11 cellular contexts compared by ENCODE assay signal in genomic region chr15:89139613-89140499, GRCh38. TPM values are rescaled to one million over a fixed set of nuclear protein-coding genes. Genes with fewer than 3 reads are reported as not detected.
DNase-seq lines count a peak whose midpoint lies in the region; ATAC-seq, FAIRE-seq and TF ChIP-seq lines count a peak whose summit lies in the region.
"Had no signal": no experiment of that assay in that cellular context is flagged by ENCODE, and none has a peak within 500 bp of the region (broad histone marks: within the 10 kb centered on the region; RNA-seq: fewer than 3 reads in every experiment).

No MANE protein-coding gene starts in this region.

- H2BK5ac ChIP-seq in mesenchymal stem cell (ENCODE audit: low read depth, low read length, poor library complexity, severe bottlenecking), result no peak overlapping the region

- TF ChIP-seq POLR2A in A549 (IDR thresholded peaks at IDR 0.05; ENCODE audit: low read length), result no peak

- no peaks in the 10 kb centered on the region for H3K79me2 ChIP-seq in KMS-11 (ENCODE audit: insufficient read depth, low read depth)

- H3K4me3 Mint-ChIP-seq in endodermal cell, result no peak overlapping the region

- POLR2A ChIA-PET in A549 (lab: Yijun Ruan, JAX), result interaction anchor here (1.5 kb wide), 1 partner anchor 52 kb away, joined by 3 read pairs; no protein-coding TSS in a partner anchor

- TF ChIP-seq CTCF in A549 (IDR thresholded peaks at IDR 0.05), result peak; percentile 19; the same call in 1 of the 3 replicates
- TF ChIP-seq CTCF in KMS-11 (conservative IDR thresholded peaks at IDR 0.05; ENCODE audit: low read depth, low read length), result no peak
- peak; percentile 47 for TF ChIP-seq CTCF in endodermal cell (conservative IDR thresholded peaks at IDR 0.05)

- no peaks in the 10 kb centered on the region for H4K20me1 ChIP-seq in KMS-11 (ENCODE audit: insufficient read depth)

- no peak overlapping the region for H4K91ac ChIP-seq in mesenchymal stem cell (ENCODE audit: low read length)

- H2BK120ac ChIP-seq in mesenchymal stem cell (ENCODE audit: low read depth, low read length), result no peak overlapping the region

- no peak overlapping the region for H3K23ac ChIP-seq in mesenchymal stem cell (ENCODE audit: low read length in 2 of 2)

- H4K8ac ChIP-seq in mesenchymal stem cell (ENCODE audit: low read length), result no peak overlapping the region

- no peak for TF ChIP-seq EP300 in A549 (IDR thresholded peaks at IDR 0.05)

- H3K4ac ChIP-seq in mesenchymal stem cell (ENCODE audit: low read depth in 1 of 2, low read length in 2 of 2), result no peak overlapping the region

- peaks cover 25% of the 10 kb centered on the region for H3K79me1 ChIP-seq in mesenchymal stem cell (replicated peaks; ENCODE audit: low read length, poor library complexity, severe bottlenecking)

- H3K14ac ChIP-seq in mesenchymal stem cell (ENCODE audit: low read length in 2 of 2), result no peak overlapping the region

- no peaks in the 10 kb centered on the region for H3K9me3 Mint-ChIP-seq in endodermal cell
- H3K9me3 Mint-ChIP-seq: CD8-positive, alpha-beta memory T cell had no signal

- H3K4me1 ChIP-seq in A549 (peaks cover 35% of the 10 kb centered on the region), KMS-11 (ENCODE audit: low read depth, poor library complexity, severe bottlenecking) (peaks cover 7% of the 10 kb centered on the region), endodermal cell (ENCODE audit: control insufficient read depth, insufficient read depth, low read length) (no peaks in the 10 kb centered on the region), mesenchymal stem cell (ENCODE audit: control insufficient read depth, insufficient read depth, low read depth, low read length) (peaks cover 7% of the 10 kb centered on the region)

- no peaks in the 10 kb centered on the region for H3K36me3 ChIP-seq in KMS-11 (ENCODE audit: insufficient read depth)
- no peaks in the 10 kb centered on the region for H3K36me3 ChIP-seq in endodermal cell (ENCODE audit: control insufficient read depth, insufficient read depth, low read length)
- peaks cover 0 to 39% of the 10 kb centered on the region in 2 experiments for H3K36me3 ChIP-seq in mesenchymal stem cell (ENCODE audit: control insufficient read depth in 1 of 2, insufficient read depth in 2 of 2, low read depth in 1 of 2, low read length in 2 of 2)

- no peaks in the 10 kb centered on the region for H3K36me3 Mint-ChIP-seq in endodermal cell (ENCODE audit: low read depth)

- no peak overlapping the region for H2BK15ac ChIP-seq in mesenchymal stem cell (ENCODE audit: low read depth, poor library complexity, severe bottlenecking)

- H3K9me3 ChIP-seq in A549, result no peaks in the 10 kb centered on the region
- no peaks in the 10 kb centered on the region for H3K9me3 ChIP-seq in endodermal cell (ENCODE audit: control insufficient read depth, low read length)
- H3K9me3 ChIP-seq in mesenchymal stem cell (ENCODE audit: control insufficient read depth, low read length), result no peaks in the 10 kb centered on the region

- peak overlapping the region; percentile 48 for H3K4me2 ChIP-seq in A549
- H3K4me2 ChIP-seq in KMS-11, result peak overlapping the region; percentile 17; the same call in 1 of the 2 replicates
- H3K4me2 ChIP-seq in mesenchymal stem cell (ENCODE audit: low read length, poor library complexity, severe bottlenecking), result no peak overlapping the region

- H3K9ac ChIP-seq in KMS-11 (no peak overlapping the region), endodermal cell (ENCODE audit: extremely low read depth, low read length, poor library complexity, severe bottlenecking) (no peak overlapping the region), mesenchymal stem cell (ENCODE audit: low read length) (peak overlapping the region; percentile 65)

- CTCF ChIA-PET in A549 (lab: Yijun Ruan, JAX), result interaction anchor here (0.7 to 7.2 kb wide), 13 partner anchors 10 to 83 kb away, joined by 3 to 56 read pairs (median 7); no protein-coding TSS in a partner anchor

- DNase-seq in A549 (ENCODE audit: low read depth in 1 of 2, low spot score in 1 of 2), result peak in 1 of 2 experiments; percentile 36
- no peak for DNase-seq in endodermal cell
- no peak for DNase-seq in mesenchymal stem cell
- no peak for DNase-seq in NCI-H2081 (lab: John Stamatoyannopoulos, UW)
- DNase-seq in GM19240 (ENCODE audit: insufficient read length, low spot score), result no peak
- DNase-seq in stimulated activated CD4-positive, alpha-beta T cell treated with anti-CD3 and anti-CD28 coated beads, Interleukin-4, amount 100 ng/mL, for 1 hour, result no peak
- DNase-seq: activated CD8-positive, alpha-beta memory T cell treated with anti-CD3 and anti-CD28 coated beads, Interleukin-2, amount 50 U/mL, for 4 hours; CD8-positive, alpha-beta memory T cell; NCI-H774 had no signal

- no peaks in the 10 kb centered on the region for H3K27me3 ChIP-seq in KMS-11 (ENCODE audit: insufficient read depth, low read depth)
- H3K27me3 ChIP-seq in endodermal cell (ENCODE audit: control insufficient read depth, insufficient read depth, low read length, poor library complexity, severe bottlenecking), result no peaks in the 10 kb centered on the region
- no peaks in the 10 kb centered on the region for H3K27me3 ChIP-seq in mesenchymal stem cell (ENCODE audit: control insufficient read depth in 1 of 2, insufficient read depth in 1 of 2, low read length in 2 of 2)

- no peaks in the 10 kb centered on the region for H3K27me3 Mint-ChIP-seq in endodermal cell (ENCODE audit: insufficient read depth)
- H3K27me3 Mint-ChIP-seq: CD8-positive, alpha-beta memory T cell had no signal

- FAIRE-seq in A549 (lab: Jason Lieb, UNC), result no peak

- no peak overlapping the region for H2BK12ac ChIP-seq in mesenchymal stem cell (ENCODE audit: low read length in 2 of 2)

- 69% methylated on average over 8 of the region's 8 CpGs for WGBS in A549 (ENCODE audit: missing lambda C conversion rate)
- 84 to 88% methylated on average over 6 to 7 of the region's 8 CpGs for WGBS in endodermal cell (ENCODE audit: insufficient coverage in 1 of 2, insufficient read length in 1 of 2), 2 experiments
- 95% methylated on average over 7 of the region's 8 CpGs for WGBS in mesenchymal stem cell

- no peak overlapping the region for H2AK5ac ChIP-seq in mesenchymal stem cell (ENCODE audit: low read length, severe bottlenecking)

- H3K4me1 Mint-ChIP-seq in endodermal cell, result peaks cover 11% of the 10 kb centered on the region

- H3K4me3 ChIP-seq in A549, result no peak overlapping the region
- H3K4me3 ChIP-seq in KMS-11 (IDR thresholded peaks at IDR 0.05; ENCODE audit: insufficient read depth, low read depth, low read length), result no peak overlapping the region
- no peak overlapping the region for H3K4me3 ChIP-seq in endodermal cell (ENCODE audit: low read length)
- H3K4me3 ChIP-seq in mesenchymal stem cell (ENCODE audit: insufficient read depth in 1 of 2, low read depth in 1 of 2, low read length in 2 of 2), result no peak overlapping the region

- no peak overlapping the region for H3K27ac Mint-ChIP-seq in endodermal cell

- H2AFZ ChIP-seq in KMS-11 (ENCODE audit: low read depth) (no peak overlapping the region), mesenchymal stem cell (ENCODE audit: low read depth, low read length) (no peak overlapping the region)

- peak; percentile 84 for ATAC-seq in A549
- no peak for ATAC-seq in HG03280 (IDR thresholded peaks at IDR 0.05; ENCODE audit: unreplicated experiment)

- no peak overlapping the region for H3K18ac ChIP-seq in mesenchymal stem cell (ENCODE audit: low read depth in 1 of 2, low read length in 2 of 2)

- TF ChIP-seq RAD21 in A549 (conservative IDR thresholded peaks at IDR 0.05 in 1 of 2, IDR thresholded peaks at IDR 0.05 in 1 of 2), result 0 out of 5 replicates have a peak, but pooled peaks of 1 of the 2 experiments have one; percentile 21

- H3K27ac ChIP-seq in A549, result peak overlapping the region; percentile 30 to 52; a peak in 4 of 6 replicates
- no peak overlapping the region for H3K27ac ChIP-seq in KMS-11
- H3K27ac ChIP-seq in endodermal cell (ENCODE audit: low read depth, low read length), result peak overlapping the region; percentile 6
- no peak overlapping the region for H3K27ac ChIP-seq in mesenchymal stem cell (ENCODE audit: low read length, poor library complexity, severe bottlenecking)

TF ChIP-seq in A549, 52 proteins besides CTCF, POLR2A, EP300 and RAD21:
- TF ChIP-seq E2F6 (IDR thresholded peaks at IDR 0.05; ENCODE audit: borderline replicate concordance, low read depth) (no peak), ZSCAN20 (CRISPR knock-in tag; IDR thresholded peaks at IDR 0.05) (no peak), EHMT2 (IDR thresholded peaks at IDR 0.05; ENCODE audit: low read depth) (no peak), CBX2 (IDR thresholded peaks at IDR 0.05; ENCODE audit: borderline replicate concordance, low read depth) (no peak), BHLHE40 (IDR thresholded peaks at IDR 0.05; ENCODE audit: low read depth, low read length) (no peak), HES2 (IDR thresholded peaks at IDR 0.05) (no peak), NPAS2 (CRISPR knock-in tag; IDR thresholded peaks at IDR 0.05; ENCODE audit: borderline replicate concordance) (no peak), ATOH8 (CRISPR knock-in tag; IDR thresholded peaks at IDR 0.05; ENCODE audit: low read depth) (no peak), RFX5 (IDR thresholded peaks at IDR 0.05) (no peak)

RNA-seq across cellular contexts. Expression of gene ABHD2, which starts 51.6 kb away (rescaled TPM):
- 63.3 and 76.4 TPM in 2 replicates for polyA plus RNA-seq in A549 (2011; rRNA removed)
- polyA plus RNA-seq in A549 (2012; cell fraction: cytosol; rRNA removed), result 31.8 and 36.7 TPM in 2 replicates
- polyA plus RNA-seq in A549 (2012; cell fraction: nucleus; rRNA removed), result 30.7 and 39.5 TPM in 2 replicates
- 33.1 to 41.0 TPM (median 36.2 TPM) in 3 replicates for polyA plus RNA-seq in A549 (2017; fragmentation: RNase III; extraction: RNeasy Plus Mini Kit Qiagen cat#74134 plus additional on column Dnase treatment)
- 194 and 230 TPM in 2 replicates for polyA minus RNA-seq in A549 (2011; rRNA and poly(A)+ RNA removed)
- total RNA-seq in endodermal cell, result 10 to 100 TPM; 24.1 to 26.0 TPM
- 18.6 TPM for polyA plus RNA-seq in endodermal cell (2013, experiment 1 of 2)
- 18.1 TPM for polyA plus RNA-seq in endodermal cell (2013, experiment 2 of 2)
- 12.5 TPM for polyA plus RNA-seq in mesenchymal stem cell (2013, experiment 1 of 2)
- 12.4 TPM for polyA plus RNA-seq in mesenchymal stem cell (2013, experiment 2 of 2)

Comparison
In these comparisons a context has a peak if more than half of its experiments do, and no peak if none do; other contexts are left out.
1. H3K27ac ChIP-seq: peak in A549 (2 of 2) and endodermal cell (single experiment); none in KMS-11 (single experiment) and mesenchymal stem cell (single experiment).